Comparison of ENCODE assay signal across 1 cellular context in the genomic region with DNA sequence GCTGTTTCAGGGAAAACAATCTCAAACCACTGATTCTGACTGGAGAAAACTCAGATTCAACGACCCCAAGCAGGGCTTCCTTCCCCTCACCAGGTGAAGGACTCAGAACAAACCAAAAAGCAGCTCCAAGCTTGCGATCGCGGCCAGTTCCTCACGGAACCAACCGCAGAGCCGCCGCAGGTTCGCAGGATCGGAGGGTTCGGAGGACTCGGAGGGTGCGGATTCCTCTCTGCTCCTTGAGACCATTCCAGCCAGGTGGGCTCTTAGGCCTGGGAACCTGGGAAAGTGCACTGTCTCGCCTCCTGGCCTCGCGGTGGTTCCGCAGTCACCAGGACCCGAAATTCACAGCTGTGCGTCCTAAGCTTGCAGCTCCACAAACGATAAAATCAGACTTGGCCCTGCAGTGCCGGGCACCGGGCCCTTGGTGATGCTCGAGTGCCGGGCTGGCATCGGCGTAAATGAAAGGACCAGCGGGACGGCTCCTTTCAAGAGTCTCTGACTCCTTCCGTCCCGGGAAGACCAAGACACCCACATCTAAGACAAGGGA.
TF ChIP-seq lines count a peak whose summit lies in the region.

No MANE protein-coding gene starts in this region.

TF ChIP-seq in HepG2, 621 proteins besides CTCF, POLR2A, EP300 and RAD21 (continued from another document and continues in another):
- TF ChIP-seq ZNF230 (CRISPR knock-in tag; IDR thresholded peaks at IDR 0.05) (no peak), RBM39 (IDR thresholded peaks at IDR 0.05; ENCODE audit: low read depth, low read length, poor library complexity, severe bottlenecking) (peak; percentile 79), ATF6 (CRISPR knock-in tag; conservative IDR thresholded peaks at IDR 0.05) (no peak), ZNF674 (CRISPR knock-in tag; IDR thresholded peaks at IDR 0.05; ENCODE audit: low read depth) (no peak), SKI (IDR thresholded peaks at IDR 0.05; ENCODE audit: partially characterized antibody) (no peak), SMARCC2 (IDR thresholded peaks at IDR 0.05) (no peak), ZNF567 (CRISPR knock-in tag; IDR thresholded peaks at IDR 0.05; ENCODE audit: borderline replicate concordance) (no peak), ZBTB49 (CRISPR knock-in tag; IDR thresholded peaks at IDR 0.05; ENCODE audit: borderline replicate concordance) (no peak), MXD4 (CRISPR knock-in tag; IDR thresholded peaks at IDR 0.05) (no peak), ZNF615 (CRISPR knock-in tag; IDR thresholded peaks at IDR 0.05; ENCODE audit: borderline replicate concordance) (peak; percentile 15; the same call in 1 of the 2 replicates), ZNF790 (CRISPR knock-in tag; IDR thresholded peaks at IDR 0.05; ENCODE audit: borderline replicate concordance) (no peak), JDP2 (CRISPR knock-in tag; IDR thresholded peaks at IDR 0.05; ENCODE audit: borderline replicate concordance) (no peak), THAP11 (CRISPR knock-in tag; IDR thresholded peaks at IDR 0.05) (no peak), SOX6 (IDR thresholded peaks at IDR 0.05) (no peak), SOX6 (CRISPR knock-in tag; IDR thresholded peaks at IDR 0.05) (no peak), ZFP82 (CRISPR knock-in tag; IDR thresholded peaks at IDR 0.05; ENCODE audit: borderline replicate concordance) (no peak), ZNF34 (CRISPR knock-in tag; IDR thresholded peaks at IDR 0.05; ENCODE audit: borderline replicate concordance) (no peak), HNF4G (IDR thresholded peaks at IDR 0.05; ENCODE audit: borderline replicate concordance, low read depth, low read length) (no peak), HNF4G (CRISPR knock-in tag; IDR thresholded peaks at IDR 0.05; ENCODE audit: borderline replicate concordance, low read depth) (no peak), CCDC6 (CRISPR knock-in tag; IDR thresholded peaks at IDR 0.05) (no peak), ATAD3A (CRISPR knock-in tag; IDR thresholded peaks at IDR 0.05) (no peak), HOXA9 (CRISPR knock-in tag; IDR thresholded peaks at IDR 0.05; ENCODE audit: borderline replicate concordance) (no peak), HNRNPLL (IDR thresholded peaks at IDR 0.05; ENCODE audit: low read depth, low read length, poor library complexity, severe bottlenecking) (peak; percentile 63), MYC (CRISPR knock-in tag; IDR thresholded peaks at IDR 0.05; ENCODE audit: borderline replicate concordance) (no peak; the same call in 1 of the 2 replicates), GATAD1 (CRISPR knock-in tag; IDR thresholded peaks at IDR 0.05) (no peak), SIN3A (IDR thresholded peaks at IDR 0.05; ENCODE audit: borderline replicate concordance, low read depth, low read length) (no peak), STAG1 (CRISPR knock-in tag; IDR thresholded peaks at IDR 0.05) (peak; percentile 44; the same call in 1 of the 2 replicates), DR1 (CRISPR knock-in tag; IDR thresholded peaks at IDR 0.05) (no peak), CHD2 (IDR thresholded peaks at IDR 0.05; ENCODE audit: low read depth, low read length) (0 out of 2 replicates have a peak, but pooled peaks have one; percentile 6), ZNF850 (CRISPR knock-in tag; conservative IDR thresholded peaks at IDR 0.05) (no peak), ZNF234 (CRISPR knock-in tag; conservative IDR thresholded peaks at IDR 0.05) (peak; percentile 23; the same call in 1 of the 2 replicates), WIZ (CRISPR knock-in tag; IDR thresholded peaks at IDR 0.05) (no peak), ZNF589 (CRISPR knock-in tag; conservative IDR thresholded peaks at IDR 0.05) (no peak), ZNF136 (CRISPR knock-in tag; IDR thresholded peaks at IDR 0.05; ENCODE audit: low read depth) (no peak), GZF1 (CRISPR knock-in tag; IDR thresholded peaks at IDR 0.05) (no peak), TEAD3 (CRISPR knock-in tag; optimal IDR thresholded peaks at IDR 0.05; ENCODE audit: borderline replicate concordance) (peak; percentile 9), MXI1 (IDR thresholded peaks at IDR 0.05; ENCODE audit: borderline replicate concordance, low read depth, low read length) (0 out of 3 replicates have a peak, but pooled peaks have one; percentile 17), ZBTB7A (CRISPR knock-in tag; IDR thresholded peaks at IDR 0.05) (no peak), ZBTB1 (CRISPR knock-in tag; IDR thresholded peaks at IDR 0.05; ENCODE audit: borderline replicate concordance) (no peak), HBP1 (CRISPR knock-in tag; IDR thresholded peaks at IDR 0.05; ENCODE audit: low read depth) (no peak), PHF8 (CRISPR knock-in tag; IDR thresholded peaks at IDR 0.05) (peak; percentile 69), SRSF9 (IDR thresholded peaks at IDR 0.05; ENCODE audit: borderline replicate concordance, insufficient read depth, low read depth, low read length, poor library complexity, severe bottlenecking) (no peak), ZSCAN29 (CRISPR knock-in tag; conservative IDR thresholded peaks at IDR 0.05) (no peak), MED8 (CRISPR knock-in tag; IDR thresholded peaks at IDR 0.05; ENCODE audit: insufficient replicate concordance) (no peak), ZNF546 (CRISPR knock-in tag; conservative IDR thresholded peaks at IDR 0.05) (no peak; the same call in 1 of the 2 replicates)
- TF ChIP-seq, protein P1, sequence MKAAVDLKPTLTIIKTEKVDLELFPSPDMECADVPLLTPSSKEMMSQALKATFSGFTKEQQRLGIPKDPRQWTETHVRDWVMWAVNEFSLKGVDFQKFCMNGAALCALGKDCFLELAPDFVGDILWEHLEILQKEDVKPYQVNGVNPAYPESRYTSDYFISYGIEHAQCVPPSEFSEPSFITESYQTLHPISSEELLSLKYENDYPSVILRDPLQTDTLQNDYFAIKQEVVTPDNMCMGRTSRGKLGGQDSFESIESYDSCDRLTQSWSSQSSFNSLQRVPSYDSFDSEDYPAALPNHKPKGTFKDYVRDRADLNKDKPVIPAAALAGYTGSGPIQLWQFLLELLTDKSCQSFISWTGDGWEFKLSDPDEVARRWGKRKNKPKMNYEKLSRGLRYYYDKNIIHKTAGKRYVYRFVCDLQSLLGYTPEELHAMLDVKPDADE (CRISPR knock-in tag; IDR thresholded peaks at IDR 0.05), result no peak
- TF ChIP-seq, protein P2, sequence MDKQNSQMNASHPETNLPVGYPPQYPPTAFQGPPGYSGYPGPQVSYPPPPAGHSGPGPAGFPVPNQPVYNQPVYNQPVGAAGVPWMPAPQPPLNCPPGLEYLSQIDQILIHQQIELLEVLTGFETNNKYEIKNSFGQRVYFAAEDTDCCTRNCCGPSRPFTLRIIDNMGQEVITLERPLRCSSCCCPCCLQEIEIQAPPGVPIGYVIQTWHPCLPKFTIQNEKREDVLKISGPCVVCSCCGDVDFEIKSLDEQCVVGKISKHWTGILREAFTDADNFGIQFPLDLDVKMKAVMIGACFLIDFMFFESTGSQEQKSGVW (CRISPR knock-in tag; IDR thresholded peaks at IDR 0.05; ENCODE audit: borderline replicate concordance), result no peak
- TF ChIP-seq, protein P3, sequence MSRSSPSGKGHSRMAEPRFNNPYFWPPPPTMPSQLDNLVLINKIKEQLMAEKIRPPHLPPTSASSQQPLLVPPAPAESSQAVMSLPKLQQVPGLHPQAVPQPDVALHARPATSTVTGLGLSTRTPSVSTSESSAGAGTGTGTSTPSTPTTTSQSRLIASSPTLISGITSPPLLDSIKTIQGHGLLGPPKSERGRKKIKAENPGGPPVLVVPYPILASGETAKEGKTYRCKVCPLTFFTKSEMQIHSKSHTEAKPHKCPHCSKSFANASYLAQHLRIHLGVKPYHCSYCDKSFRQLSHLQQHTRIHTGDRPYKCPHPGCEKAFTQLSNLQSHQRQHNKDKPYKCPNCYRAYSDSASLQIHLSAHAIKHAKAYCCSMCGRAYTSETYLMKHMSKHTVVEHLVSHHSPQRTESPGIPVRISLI (CRISPR knock-in tag; IDR thresholded peaks at IDR 0.05; ENCODE audit: borderline replicate concordance), result no peak
- TF ChIP-seq, protein P4, sequence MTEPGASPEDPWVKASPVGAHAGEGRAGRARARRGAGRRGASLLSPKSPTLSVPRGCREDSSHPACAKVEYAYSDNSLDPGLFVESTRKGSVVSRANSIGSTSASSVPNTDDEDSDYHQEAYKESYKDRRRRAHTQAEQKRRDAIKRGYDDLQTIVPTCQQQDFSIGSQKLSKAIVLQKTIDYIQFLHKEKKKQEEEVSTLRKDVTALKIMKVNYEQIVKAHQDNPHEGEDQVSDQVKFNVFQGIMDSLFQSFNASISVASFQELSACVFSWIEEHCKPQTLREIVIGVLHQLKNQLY (CRISPR knock-in tag; IDR thresholded peaks at IDR 0.05), result no peak
- TF ChIP-seq, protein P5, sequence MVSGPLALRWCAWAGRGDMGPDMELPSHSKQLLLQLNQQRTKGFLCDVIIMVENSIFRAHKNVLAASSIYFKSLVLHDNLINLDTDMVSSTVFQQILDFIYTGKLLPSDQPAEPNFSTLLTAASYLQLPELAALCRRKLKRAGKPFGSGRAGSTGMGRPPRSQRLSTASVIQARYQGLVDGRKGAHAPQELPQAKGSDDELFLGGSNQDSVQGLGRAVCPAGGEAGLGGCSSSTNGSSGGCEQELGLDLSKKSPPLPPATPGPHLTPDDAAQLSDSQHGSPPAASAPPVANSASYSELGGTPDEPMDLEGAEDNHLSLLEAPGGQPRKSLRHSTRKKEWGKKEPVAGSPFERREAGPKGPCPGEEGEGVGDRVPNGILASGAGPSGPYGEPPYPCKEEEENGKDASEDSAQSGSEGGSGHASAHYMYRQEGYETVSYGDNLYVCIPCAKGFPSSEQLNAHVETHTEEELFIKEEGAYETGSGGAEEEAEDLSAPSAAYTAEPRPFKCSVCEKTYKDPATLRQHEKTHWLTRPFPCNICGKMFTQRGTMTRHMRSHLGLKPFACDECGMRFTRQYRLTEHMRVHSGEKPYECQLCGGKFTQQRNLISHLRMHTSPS (CRISPR knock-in tag; IDR thresholded peaks at IDR 0.05; ENCODE audit: low read depth), result peak; percentile 66; the same call in 1 of the 2 replicates
- TF ChIP-seq, protein P6, sequence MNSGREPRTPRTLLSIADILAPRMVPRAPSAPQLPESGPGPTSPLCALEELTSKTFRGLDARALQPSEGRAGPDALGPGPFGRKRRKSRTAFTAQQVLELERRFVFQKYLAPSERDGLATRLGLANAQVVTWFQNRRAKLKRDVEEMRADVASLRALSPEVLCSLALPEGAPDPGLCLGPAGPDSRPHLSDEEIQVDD (CRISPR knock-in tag; IDR thresholded peaks at IDR 0.05; ENCODE audit: borderline replicate concordance), result no peak
- TF ChIP-seq, protein P7, sequence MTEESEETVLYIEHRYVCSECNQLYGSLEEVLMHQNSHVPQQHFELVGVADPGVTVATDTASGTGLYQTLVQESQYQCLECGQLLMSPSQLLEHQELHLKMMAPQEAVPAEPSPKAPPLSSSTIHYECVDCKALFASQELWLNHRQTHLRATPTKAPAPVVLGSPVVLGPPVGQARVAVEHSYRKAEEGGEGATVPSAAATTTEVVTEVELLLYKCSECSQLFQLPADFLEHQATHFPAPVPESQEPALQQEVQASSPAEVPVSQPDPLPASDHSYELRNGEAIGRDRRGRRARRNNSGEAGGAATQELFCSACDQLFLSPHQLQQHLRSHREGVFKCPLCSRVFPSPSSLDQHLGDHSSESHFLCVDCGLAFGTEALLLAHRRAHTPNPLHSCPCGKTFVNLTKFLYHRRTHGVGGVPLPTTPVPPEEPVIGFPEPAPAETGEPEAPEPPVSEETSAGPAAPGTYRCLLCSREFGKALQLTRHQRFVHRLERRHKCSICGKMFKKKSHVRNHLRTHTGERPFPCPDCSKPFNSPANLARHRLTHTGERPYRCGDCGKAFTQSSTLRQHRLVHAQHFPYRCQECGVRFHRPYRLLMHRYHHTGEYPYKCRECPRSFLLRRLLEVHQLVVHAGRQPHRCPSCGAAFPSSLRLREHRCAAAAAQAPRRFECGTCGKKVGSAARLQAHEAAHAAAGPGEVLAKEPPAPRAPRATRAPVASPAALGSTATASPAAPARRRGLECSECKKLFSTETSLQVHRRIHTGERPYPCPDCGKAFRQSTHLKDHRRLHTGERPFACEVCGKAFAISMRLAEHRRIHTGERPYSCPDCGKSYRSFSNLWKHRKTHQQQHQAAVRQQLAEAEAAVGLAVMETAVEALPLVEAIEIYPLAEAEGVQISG (CRISPR knock-in tag; IDR thresholded peaks at IDR 0.05), result no peak; the same call in 1 of the 2 replicates
- TF ChIP-seq, protein P8, sequence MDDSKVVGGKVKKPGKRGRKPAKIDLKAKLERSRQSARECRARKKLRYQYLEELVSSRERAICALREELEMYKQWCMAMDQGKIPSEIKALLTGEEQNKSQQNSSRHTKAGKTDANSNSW (CRISPR knock-in tag; IDR thresholded peaks at IDR 0.05; ENCODE audit: borderline replicate concordance), result no peak
